1 cellular context compared by ENCODE assay signal in genomic region chr6:30882764-30883475, GRCh38.
TF ChIP-seq lines count a peak whose summit lies in the region.

No MANE protein-coding gene starts in this region.

TF ChIP-seq in K562, 482 proteins besides CTCF, POLR2A, EP300 and RAD21 (continued from another document and continues in another):
- TF ChIP-seq ZBTB2 (IDR thresholded peaks at IDR 0.05): 0 out of 2 replicates have a peak, but pooled peaks have one; percentile 41
- TF ChIP-seq ZNF592 (IDR thresholded peaks at IDR 0.05): 0 out of 2 replicates have a peak, but pooled peaks have one; percentile 28
- TF ChIP-seq SLC30A9 (CRISPR knock-in tag; IDR thresholded peaks at IDR 0.05): no peak
- no peak for TF ChIP-seq OTX1 (CRISPR knock-in tag; IDR thresholded peaks at IDR 0.05)
- TF ChIP-seq CHAMP1 (IDR thresholded peaks at IDR 0.05): no peak
- TF ChIP-seq YY1 (IDR thresholded peaks at IDR 0.05; ENCODE audit: borderline replicate concordance in 1 of 3, control insufficient read depth in 1 of 3, extremely low read depth in 1 of 3, insufficient read depth in 3 of 3, insufficient read length in 1 of 3, insufficient replicate concordance in 2 of 3, low read depth in 1 of 3, low read length in 2 of 3): no peak
- no peak for TF ChIP-seq FOS (IDR thresholded peaks at IDR 0.05; ENCODE audit: extremely low read depth, insufficient read length)
- no peak for TF ChIP-seq ZNF124 (CRISPR knock-in tag; IDR thresholded peaks at IDR 0.05)
- TF ChIP-seq FOXO4 (CRISPR knock-in tag; IDR thresholded peaks at IDR 0.05): no peak
- TF ChIP-seq PREB (CRISPR knock-in tag; IDR thresholded peaks at IDR 0.05): no peak
- TF ChIP-seq E2F6 (IDR thresholded peaks at IDR 0.05; ENCODE audit: borderline replicate concordance in 1 of 2, extremely low read depth in 1 of 2, insufficient read depth in 1 of 2, insufficient read length in 1 of 2, low read depth in 1 of 2, low read length in 1 of 2, poor library complexity in 1 of 2, severe bottlenecking in 1 of 2): peak in 1 of 2 experiments; percentile 25
- TF ChIP-seq TSHZ1 (CRISPR knock-in tag; IDR thresholded peaks at IDR 0.05): no peak
- 0 out of 2 replicates have a peak, but pooled peaks have one; percentile 27 for TF ChIP-seq HDGF (IDR thresholded peaks at IDR 0.05)
- TF ChIP-seq ZBTB5 (IDR thresholded peaks at IDR 0.05): no peak
- TF ChIP-seq EHMT2 (IDR thresholded peaks at IDR 0.05): no peak; the same call in 1 of the 2 replicates
- TF ChIP-seq PPARD (CRISPR knock-in tag; IDR thresholded peaks at IDR 0.05): no peak
- no peak for TF ChIP-seq ZKSCAN1 (IDR thresholded peaks at IDR 0.05; ENCODE audit: low read depth, low read length)
- TF ChIP-seq MAFK (IDR thresholded peaks at IDR 0.05; ENCODE audit: low read length): no peak
- 0 out of 2 replicates have a peak, but pooled peaks have one; percentile 39 for TF ChIP-seq ZNF740 (CRISPR knock-in tag; IDR thresholded peaks at IDR 0.05)
- TF ChIP-seq ZNF740 (tag; IDR thresholded peaks at IDR 0.05): no peak
- TF ChIP-seq HNRNPH1 (optimal IDR thresholded peaks at IDR 0.05; ENCODE audit: low read depth, low read length): no peak
- no peak for TF ChIP-seq CCNT2 (IDR thresholded peaks at IDR 0.05; ENCODE audit: borderline replicate concordance, extremely low read depth, insufficient read length, low read depth, low read length)
- TF ChIP-seq CEBPB (tag; IDR thresholded peaks at IDR 0.05): no peak
- TF ChIP-seq STAT5B (CRISPR knock-in tag; IDR thresholded peaks at IDR 0.05): no peak
- TF ChIP-seq VEZF1 (CRISPR knock-in tag; IDR thresholded peaks at IDR 0.05): peak; percentile 11; the same call in 1 of the 2 replicates
- TF ChIP-seq C11orf30 (IDR thresholded peaks at IDR 0.05; ENCODE audit: low read depth): peak; percentile 57; the same call in 1 of the 2 replicates
- peak; percentile 45; the same call in 1 of the 2 replicates for TF ChIP-seq ZEB2 (IDR thresholded peaks at IDR 0.05)
- no peak for TF ChIP-seq TAF15 (IDR thresholded peaks at IDR 0.05; ENCODE audit: low read depth, low read length)
- TF ChIP-seq EGR1 (conservative IDR thresholded peaks at IDR 0.05): peak; percentile 31; the same call in 1 of the 2 replicates
- TF ChIP-seq FUS (optimal IDR thresholded peaks at IDR 0.05; ENCODE audit: low read depth, low read length): no peak
- TF ChIP-seq NKRF (IDR thresholded peaks at IDR 0.05; ENCODE audit: borderline replicate concordance): peak; percentile 39; the same call in 1 of the 2 replicates
